ENCODE assay signal across 1 cellular context in the genomic region with DNA sequence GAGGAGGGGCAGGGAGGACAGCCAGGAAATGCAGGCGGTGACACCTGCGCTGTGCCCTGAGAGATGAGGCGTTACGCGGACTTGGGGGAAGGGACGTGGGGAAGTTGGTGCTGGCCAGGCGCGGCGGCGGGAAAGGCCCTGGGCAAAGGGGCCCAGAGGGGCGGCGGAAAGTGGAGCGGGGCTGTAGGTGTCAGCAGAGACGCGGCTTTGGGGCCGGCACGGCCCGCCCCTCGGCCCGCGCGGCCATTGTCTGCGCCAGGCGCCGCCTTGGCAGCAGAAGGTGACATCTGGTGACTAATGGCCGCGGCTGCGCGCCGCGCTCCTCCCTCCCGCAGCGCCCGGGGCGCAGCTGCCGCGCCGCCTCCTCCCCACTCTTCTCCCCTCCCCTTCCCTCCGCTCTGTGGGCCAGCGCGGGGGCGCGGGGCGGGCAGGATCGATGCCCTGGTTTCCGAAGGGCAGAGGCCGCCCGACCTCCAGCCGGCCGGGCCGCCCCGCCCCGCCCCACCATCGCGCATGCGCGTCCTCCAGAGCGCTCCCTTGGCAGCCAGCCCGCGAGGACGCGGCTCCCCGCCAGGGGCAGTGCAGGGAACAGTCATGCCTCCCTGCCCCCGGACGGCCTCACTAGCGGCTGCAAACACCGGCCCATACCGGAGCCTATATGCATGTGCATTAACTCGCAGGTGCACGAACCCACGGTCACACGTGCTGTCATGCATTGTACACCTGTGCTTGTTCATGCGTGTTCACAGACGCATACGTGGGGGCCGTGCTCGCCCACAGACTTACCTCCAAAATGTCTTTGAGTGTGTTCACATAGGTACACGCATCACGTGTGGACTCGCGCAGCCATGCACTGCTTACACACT.
TF ChIP-seq lines count a peak whose summit lies in the region.

No MANE protein-coding gene starts in this region.

TF ChIP-seq in K562, 482 proteins besides CTCF, POLR2A, EP300 and RAD21 (continued from another document and continues in another):
- TF ChIP-seq, protein P1, sequence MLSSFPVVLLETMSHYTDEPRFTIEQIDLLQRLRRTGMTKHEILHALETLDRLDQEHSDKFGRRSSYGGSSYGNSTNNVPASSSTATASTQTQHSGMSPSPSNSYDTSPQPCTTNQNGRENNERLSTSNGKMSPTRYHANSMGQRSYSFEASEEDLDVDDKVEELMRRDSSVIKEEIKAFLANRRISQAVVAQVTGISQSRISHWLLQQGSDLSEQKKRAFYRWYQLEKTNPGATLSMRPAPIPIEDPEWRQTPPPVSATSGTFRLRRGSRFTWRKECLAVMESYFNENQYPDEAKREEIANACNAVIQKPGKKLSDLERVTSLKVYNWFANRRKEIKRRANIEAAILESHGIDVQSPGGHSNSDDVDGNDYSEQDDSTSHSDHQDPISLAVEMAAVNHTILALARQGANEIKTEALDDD (IDR thresholded peaks at IDR 0.05): no peak
- TF ChIP-seq ZNF3 (CRISPR knock-in tag; IDR thresholded peaks at IDR 0.05) (no peak), SREBF1 (IDR thresholded peaks at IDR 0.05; ENCODE audit: borderline replicate concordance, low read depth, low read length) (no peak), KAT7 (CRISPR knock-in tag; IDR thresholded peaks at IDR 0.05; ENCODE audit: borderline replicate concordance) (no peak), RNF2 (IDR thresholded peaks at IDR 0.05) (no peak), SRSF7 (optimal IDR thresholded peaks at IDR 0.05; ENCODE audit: low read depth, low read length) (no peak), ZFP30 (CRISPR knock-in tag; IDR thresholded peaks at IDR 0.05; ENCODE audit: borderline replicate concordance) (no peak), FOXP1 (CRISPR knock-in tag; IDR thresholded peaks at IDR 0.05) (no peak), TAL1 (IDR thresholded peaks at IDR 0.05) (no peak), MAFF (IDR thresholded peaks at IDR 0.05; ENCODE audit: low read length) (no peak), TEAD4 (IDR thresholded peaks at IDR 0.05; ENCODE audit: low read length) (no peak), TEAD4 (CRISPR knock-in tag; IDR thresholded peaks at IDR 0.05; ENCODE audit: borderline replicate concordance) (no peak), TOE1 (IDR thresholded peaks at IDR 0.05; ENCODE audit: borderline replicate concordance) (no peak), TOE1 (CRISPR knock-in tag; IDR thresholded peaks at IDR 0.05; ENCODE audit: borderline replicate concordance, low read depth) (no peak), LEF1 (IDR thresholded peaks at IDR 0.05) (no peak), ZNF24 (IDR thresholded peaks at IDR 0.05) (peak; percentile 61), ZNF76 (CRISPR knock-in tag; IDR thresholded peaks at IDR 0.05; ENCODE audit: borderline replicate concordance) (no peak), DMBX1 (CRISPR knock-in tag; IDR thresholded peaks at IDR 0.05; ENCODE audit: borderline replicate concordance) (no peak), ZNF239 (CRISPR knock-in tag; IDR thresholded peaks at IDR 0.05) (no peak), YY1 (IDR thresholded peaks at IDR 0.05; ENCODE audit: borderline replicate concordance in 1 of 3, control insufficient read depth in 1 of 3, extremely low read depth in 1 of 3, insufficient read depth in 3 of 3, insufficient read length in 1 of 3, insufficient replicate concordance in 2 of 3, low read depth in 1 of 3, low read length in 2 of 3) (peak; percentile 66 to 94 (median 89)), IRF2 (CRISPR knock-in tag; IDR thresholded peaks at IDR 0.05) (no peak), HMG20A (CRISPR knock-in tag; conservative IDR thresholded peaks at IDR 0.05) (no peak), SMARCB1 (IDR thresholded peaks at IDR 0.05; ENCODE audit: insufficient read length, low read depth) (no peak), SMAD2 (IDR thresholded peaks at IDR 0.05; ENCODE audit: low read depth, low read length) (no peak), NR2C1 (IDR thresholded peaks at IDR 0.05) (no peak), NR2C1 (tag; IDR thresholded peaks at IDR 0.05) (no peak), TAF15 (IDR thresholded peaks at IDR 0.05; ENCODE audit: low read depth, low read length) (no peak), PPARD (CRISPR knock-in tag; IDR thresholded peaks at IDR 0.05) (no peak), PTRF (tag; IDR thresholded peaks at IDR 0.05) (no peak), PCBP1 (IDR thresholded peaks at IDR 0.05; ENCODE audit: low read depth, low read length, poor library complexity, severe bottlenecking) (peak; percentile 92), HDGF (IDR thresholded peaks at IDR 0.05) (no peak), MAZ (CRISPR knock-in tag; conservative IDR thresholded peaks at IDR 0.05 in 1 of 2, IDR thresholded peaks at IDR 0.05 in 1 of 2) (peak; percentile 94 to 97), EZH2 (IDR thresholded peaks at IDR 0.05; ENCODE audit: borderline replicate concordance, low read depth, low read length) (no peak), POLR2H (tag; IDR thresholded peaks at IDR 0.05; ENCODE audit: low read depth) (no peak), ZFP1 (CRISPR knock-in tag; IDR thresholded peaks at IDR 0.05) (no peak), SMC3 (conservative IDR thresholded peaks at IDR 0.05; ENCODE audit: insufficient read depth, low read depth, low read length) (peak; percentile 40; the same call in 1 of the 2 replicates)
- TF ChIP-seq, protein P2, sequence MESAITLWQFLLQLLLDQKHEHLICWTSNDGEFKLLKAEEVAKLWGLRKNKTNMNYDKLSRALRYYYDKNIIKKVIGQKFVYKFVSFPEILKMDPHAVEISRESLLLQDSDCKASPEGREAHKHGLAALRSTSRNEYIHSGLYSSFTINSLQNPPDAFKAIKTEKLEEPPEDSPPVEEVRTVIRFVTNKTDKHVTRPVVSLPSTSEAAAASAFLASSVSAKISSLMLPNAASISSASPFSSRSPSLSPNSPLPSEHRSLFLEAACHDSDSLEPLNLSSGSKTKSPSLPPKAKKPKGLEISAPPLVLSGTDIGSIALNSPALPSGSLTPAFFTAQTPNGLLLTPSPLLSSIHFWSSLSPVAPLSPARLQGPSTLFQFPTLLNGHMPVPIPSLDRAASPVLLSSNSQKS (CRISPR knock-in tag; IDR thresholded peaks at IDR 0.05): no peak
- TF ChIP-seq, protein P3, sequence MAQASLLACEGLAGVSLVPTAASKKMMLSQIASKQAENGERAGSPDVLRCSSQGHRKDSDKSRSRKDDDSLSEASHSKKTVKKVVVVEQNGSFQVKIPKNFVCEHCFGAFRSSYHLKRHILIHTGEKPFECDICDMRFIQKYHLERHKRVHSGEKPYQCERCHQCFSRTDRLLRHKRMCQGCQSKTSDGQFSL (CRISPR knock-in tag; IDR thresholded peaks at IDR 0.05): no peak
- TF ChIP-seq, protein P3 (tag; IDR thresholded peaks at IDR 0.05): no peak
- TF ChIP-seq, protein P4, sequence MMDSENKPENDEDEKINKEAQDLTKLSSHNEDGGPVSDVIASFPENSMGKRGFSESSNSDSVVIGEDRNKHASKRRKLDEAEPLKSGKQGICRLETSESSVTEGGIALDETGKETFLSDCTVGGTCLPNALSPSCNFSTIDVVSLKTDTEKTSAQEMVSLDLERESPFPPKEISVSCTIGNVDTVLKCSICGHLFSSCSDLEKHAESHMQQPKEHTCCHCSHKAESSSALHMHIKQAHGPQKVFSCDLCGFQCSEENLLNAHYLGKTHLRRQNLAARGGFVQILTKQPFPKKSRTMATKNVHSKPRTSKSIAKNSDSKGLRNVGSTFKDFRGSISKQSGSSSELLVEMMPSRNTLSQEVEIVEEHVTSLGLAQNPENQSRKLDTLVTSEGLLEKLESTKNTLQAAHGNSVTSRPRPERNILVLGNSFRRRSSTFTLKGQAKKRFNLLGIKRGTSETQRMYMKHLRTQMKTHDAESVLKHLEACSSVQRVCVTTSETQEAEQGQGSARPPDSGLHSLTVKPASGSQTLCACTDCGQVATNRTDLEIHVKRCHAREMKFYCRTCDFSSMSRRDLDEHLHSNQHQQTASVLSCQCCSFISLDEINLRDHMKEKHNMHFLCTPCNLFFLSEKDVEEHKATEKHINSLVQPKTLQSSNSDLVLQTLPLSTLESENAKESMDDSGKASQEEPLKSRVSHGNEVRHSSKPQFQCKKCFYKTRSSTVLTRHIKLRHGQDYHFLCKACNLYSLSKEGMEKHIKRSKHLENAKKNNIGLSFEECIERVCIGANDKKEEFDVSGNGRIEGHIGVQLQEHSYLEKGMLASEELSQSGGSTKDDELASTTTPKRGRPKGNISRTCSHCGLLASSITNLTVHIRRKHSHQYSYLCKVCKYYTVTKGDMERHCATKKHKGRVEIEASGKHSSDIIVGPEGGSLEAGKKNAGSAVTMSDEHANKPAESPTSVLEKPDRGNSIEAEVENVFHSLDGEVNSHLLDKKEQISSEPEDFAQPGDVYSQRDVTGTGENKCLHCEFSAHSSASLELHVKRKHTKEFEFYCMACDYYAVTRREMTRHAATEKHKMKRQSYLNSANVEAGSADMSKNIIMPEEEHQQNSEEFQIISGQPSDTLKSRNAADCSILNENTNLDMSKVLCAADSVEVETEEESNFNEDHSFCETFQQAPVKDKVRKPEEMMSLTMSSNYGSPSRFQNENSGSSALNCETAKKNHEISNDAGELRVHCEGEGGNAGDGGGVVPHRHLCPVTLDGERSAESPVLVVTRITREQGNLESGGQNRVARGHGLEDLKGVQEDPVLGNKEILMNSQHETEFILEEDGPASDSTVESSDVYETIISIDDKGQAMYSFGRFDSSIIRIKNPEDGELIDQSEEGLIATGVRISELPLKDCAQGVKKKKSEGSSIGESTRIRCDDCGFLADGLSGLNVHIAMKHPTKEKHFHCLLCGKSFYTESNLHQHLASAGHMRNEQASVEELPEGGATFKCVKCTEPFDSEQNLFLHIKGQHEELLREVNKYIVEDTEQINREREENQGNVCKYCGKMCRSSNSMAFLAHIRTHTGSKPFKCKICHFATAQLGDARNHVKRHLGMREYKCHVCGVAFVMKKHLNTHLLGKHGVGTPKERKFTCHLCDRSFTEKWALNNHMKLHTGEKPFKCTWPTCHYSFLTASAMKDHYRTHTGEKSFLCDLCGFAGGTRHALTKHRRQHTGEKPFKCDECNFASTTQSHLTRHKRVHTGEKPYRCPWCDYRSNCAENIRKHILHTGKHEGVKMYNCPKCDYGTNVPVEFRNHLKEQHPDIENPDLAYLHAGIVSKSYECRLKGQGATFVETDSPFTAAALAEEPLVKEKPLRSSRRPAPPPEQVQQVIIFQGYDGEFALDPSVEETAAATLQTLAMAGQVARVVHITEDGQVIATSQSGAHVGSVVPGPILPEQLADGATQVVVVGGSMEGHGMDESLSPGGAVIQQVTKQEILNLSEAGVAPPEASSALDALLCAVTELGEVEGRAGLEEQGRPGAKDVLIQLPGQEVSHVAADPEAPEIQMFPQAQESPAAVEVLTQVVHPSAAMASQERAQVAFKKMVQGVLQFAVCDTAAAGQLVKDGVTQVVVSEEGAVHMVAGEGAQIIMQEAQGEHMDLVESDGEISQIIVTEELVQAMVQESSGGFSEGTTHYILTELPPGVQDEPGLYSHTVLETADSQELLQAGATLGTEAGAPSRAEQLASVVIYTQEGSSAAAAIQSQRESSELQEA (IDR thresholded peaks at IDR 0.05; ENCODE audit: low read depth): no peak
- TF ChIP-seq, protein P5, sequence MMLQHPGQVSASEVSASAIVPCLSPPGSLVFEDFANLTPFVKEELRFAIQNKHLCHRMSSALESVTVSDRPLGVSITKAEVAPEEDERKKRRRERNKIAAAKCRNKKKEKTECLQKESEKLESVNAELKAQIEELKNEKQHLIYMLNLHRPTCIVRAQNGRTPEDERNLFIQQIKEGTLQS (IDR thresholded peaks at IDR 0.05): no peak
- TF ChIP-seq, protein P5 (CRISPR knock-in tag; conservative IDR thresholded peaks at IDR 0.05): no peak
- TF ChIP-seq, protein P6, sequence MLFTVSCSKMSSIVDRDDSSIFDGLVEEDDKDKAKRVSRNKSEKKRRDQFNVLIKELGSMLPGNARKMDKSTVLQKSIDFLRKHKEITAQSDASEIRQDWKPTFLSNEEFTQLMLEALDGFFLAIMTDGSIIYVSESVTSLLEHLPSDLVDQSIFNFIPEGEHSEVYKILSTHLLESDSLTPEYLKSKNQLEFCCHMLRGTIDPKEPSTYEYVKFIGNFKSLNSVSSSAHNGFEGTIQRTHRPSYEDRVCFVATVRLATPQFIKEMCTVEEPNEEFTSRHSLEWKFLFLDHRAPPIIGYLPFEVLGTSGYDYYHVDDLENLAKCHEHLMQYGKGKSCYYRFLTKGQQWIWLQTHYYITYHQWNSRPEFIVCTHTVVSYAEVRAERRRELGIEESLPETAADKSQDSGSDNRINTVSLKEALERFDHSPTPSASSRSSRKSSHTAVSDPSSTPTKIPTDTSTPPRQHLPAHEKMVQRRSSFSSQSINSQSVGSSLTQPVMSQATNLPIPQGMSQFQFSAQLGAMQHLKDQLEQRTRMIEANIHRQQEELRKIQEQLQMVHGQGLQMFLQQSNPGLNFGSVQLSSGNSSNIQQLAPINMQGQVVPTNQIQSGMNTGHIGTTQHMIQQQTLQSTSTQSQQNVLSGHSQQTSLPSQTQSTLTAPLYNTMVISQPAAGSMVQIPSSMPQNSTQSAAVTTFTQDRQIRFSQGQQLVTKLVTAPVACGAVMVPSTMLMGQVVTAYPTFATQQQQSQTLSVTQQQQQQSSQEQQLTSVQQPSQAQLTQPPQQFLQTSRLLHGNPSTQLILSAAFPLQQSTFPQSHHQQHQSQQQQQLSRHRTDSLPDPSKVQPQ (CRISPR knock-in tag; IDR thresholded peaks at IDR 0.05; ENCODE audit: borderline replicate concordance): no peak
- TF ChIP-seq, protein P7, sequence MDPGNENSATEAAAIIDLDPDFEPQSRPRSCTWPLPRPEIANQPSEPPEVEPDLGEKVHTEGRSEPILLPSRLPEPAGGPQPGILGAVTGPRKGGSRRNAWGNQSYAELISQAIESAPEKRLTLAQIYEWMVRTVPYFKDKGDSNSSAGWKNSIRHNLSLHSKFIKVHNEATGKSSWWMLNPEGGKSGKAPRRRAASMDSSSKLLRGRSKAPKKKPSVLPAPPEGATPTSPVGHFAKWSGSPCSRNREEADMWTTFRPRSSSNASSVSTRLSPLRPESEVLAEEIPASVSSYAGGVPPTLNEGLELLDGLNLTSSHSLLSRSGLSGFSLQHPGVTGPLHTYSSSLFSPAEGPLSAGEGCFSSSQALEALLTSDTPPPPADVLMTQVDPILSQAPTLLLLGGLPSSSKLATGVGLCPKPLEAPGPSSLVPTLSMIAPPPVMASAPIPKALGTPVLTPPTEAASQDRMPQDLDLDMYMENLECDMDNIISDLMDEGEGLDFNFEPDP (CRISPR knock-in tag; IDR thresholded peaks at IDR 0.05): no peak
- TF ChIP-seq, protein P8, sequence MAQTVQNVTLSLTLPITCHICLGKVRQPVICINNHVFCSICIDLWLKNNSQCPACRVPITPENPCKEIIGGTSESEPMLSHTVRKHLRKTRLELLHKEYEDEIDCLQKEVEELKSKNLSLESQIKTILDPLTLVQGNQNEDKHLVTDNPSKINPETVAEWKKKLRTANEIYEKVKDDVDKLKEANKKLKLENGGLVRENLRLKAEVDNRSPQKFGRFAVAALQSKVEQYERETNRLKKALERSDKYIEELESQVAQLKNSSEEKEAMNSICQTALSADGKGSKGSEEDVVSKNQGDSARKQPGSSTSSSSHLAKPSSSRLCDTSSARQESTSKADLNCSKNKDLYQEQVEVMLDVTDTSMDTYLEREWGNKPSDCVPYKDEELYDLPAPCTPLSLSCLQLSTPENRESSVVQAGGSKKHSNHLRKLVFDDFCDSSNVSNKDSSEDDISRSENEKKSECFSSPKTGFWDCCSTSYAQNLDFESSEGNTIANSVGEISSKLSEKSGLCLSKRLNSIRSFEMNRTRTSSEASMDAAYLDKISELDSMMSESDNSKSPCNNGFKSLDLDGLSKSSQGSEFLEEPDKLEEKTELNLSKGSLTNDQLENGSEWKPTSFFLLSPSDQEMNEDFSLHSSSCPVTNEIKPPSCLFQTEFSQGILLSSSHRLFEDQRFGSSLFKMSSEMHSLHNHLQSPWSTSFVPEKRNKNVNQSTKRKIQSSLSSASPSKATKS (CRISPR knock-in tag; IDR thresholded peaks at IDR 0.05): no peak
